ENCODE assay signal across 21 cellular contexts in the genomic region with DNA sequence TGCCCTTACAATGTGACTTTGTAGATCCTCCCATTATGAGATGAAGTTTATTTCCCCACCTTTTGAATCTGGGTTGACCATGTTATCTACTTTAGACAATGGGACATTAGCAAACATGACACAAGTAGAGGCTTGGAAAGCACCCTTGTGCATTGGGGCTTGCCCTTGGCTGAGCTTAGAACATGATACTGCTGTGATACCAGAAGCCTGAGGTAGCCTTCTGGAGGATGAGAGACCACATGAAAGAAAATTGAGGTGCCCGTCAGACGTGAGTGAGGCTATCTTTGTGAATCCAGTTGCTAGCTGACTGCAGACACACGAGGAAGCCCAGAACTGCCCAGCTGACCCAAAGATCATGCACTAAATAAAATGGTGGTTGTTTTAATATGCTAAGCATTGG.
"Had no signal": no experiment of that assay in that cellular context is flagged by ENCODE, and none has a peak within 500 bp of the region (broad histone marks: within the 10 kb centered on the region; RNA-seq: fewer than 3 reads in every experiment).

No MANE protein-coding gene starts in this region.

- H3K9me3 Mint-ChIP-seq: dendritic cell treated with granulocyte-macrophage colony-stimulating factor and Interleukin-4, amounts not matched to agents 40 ng/mL and 50 ng/mL, for 4 days; effector memory CD8-positive, alpha-beta T cell; nephron progenitor cell; stimulated activated naive CD8-positive, alpha-beta T cell treated with anti-CD3 and anti-CD28 coated beads, Interleukin-15, amount 100 ng/mL, for 72 hours had no signal

- DNase-seq: effector memory CD8-positive, alpha-beta T cell; esophagus squamous epithelium; foreskin fibroblast; glutamatergic neuron; left colon; mesendoderm; naive thymus-derived CD4-positive, alpha-beta T cell; nephron progenitor cell; retina; sigmoid colon; stimulated activated CD4-positive, alpha-beta T cell treated with anti-CD3 and anti-CD28 coated beads, Interleukin-2, amount 100 ng/mL, for 24 hours; stimulated activated CD4-positive, alpha-beta T cell treated with anti-CD3 and anti-CD28 coated beads, Interleukin-4, amount 100 ng/mL, for 4 hours; stimulated activated naive B cell treated with anti-CD40 and anti-IgM and Interleukin-4, amounts not matched to agents 10 μg/mL and 1 μg/mL and 100 μg/mL, for 72 hours; stimulated activated naive CD8-positive, alpha-beta T cell treated with anti-CD3 and anti-CD28 coated beads, Interleukin-15, amount 100 ng/mL, for 72 hours; testis had no signal

- FAIRE-seq: colon had no signal

- H3K4me1 Mint-ChIP-seq: naive thymus-derived CD4-positive, alpha-beta T cell; nephron progenitor cell; stimulated activated naive B cell treated with anti-CD40 and anti-IgM and Interleukin-4, amounts not matched to agents 10 μg/mL and 1 μg/mL and 100 μg/mL, for 72 hours; stimulated activated naive CD8-positive, alpha-beta T cell treated with anti-CD3 and anti-CD28 coated beads, Interleukin-15, amount 100 ng/mL, for 72 hours had no signal

- H3K36me3 Mint-ChIP-seq: naive thymus-derived CD4-positive, alpha-beta T cell; stimulated activated naive B cell treated with anti-CD40 and anti-IgM and Interleukin-4, amounts not matched to agents 10 μg/mL and 1 μg/mL and 100 μg/mL, for 72 hours had no signal

- H3K9me3 ChIP-seq: esophagus squamous epithelium, gastroesophageal sphincter, psoas muscle, sigmoid colon, testis, tibial nerve had no signal

- H3K4me3 ChIP-seq: esophagus squamous epithelium, gastroesophageal sphincter, psoas muscle, sigmoid colon, skin epidermis, testis, tibial nerve had no signal

- H3K4me1 ChIP-seq: psoas muscle had no signal

- H3K27ac ChIP-seq: esophagus squamous epithelium, gastroesophageal sphincter, psoas muscle, sigmoid colon, skin epidermis, testis, tibial nerve had no signal

- H3K27ac Mint-ChIP-seq: dendritic cell treated with granulocyte-macrophage colony-stimulating factor and Interleukin-4, amounts not matched to agents 40 ng/mL and 50 ng/mL, for 4 days; effector memory CD8-positive, alpha-beta T cell; naive thymus-derived CD4-positive, alpha-beta T cell; nephron progenitor cell; stimulated activated naive B cell treated with anti-CD40 and anti-IgM and Interleukin-4, amounts not matched to agents 10 μg/mL and 1 μg/mL and 100 μg/mL, for 72 hours; stimulated activated naive CD8-positive, alpha-beta T cell treated with anti-CD3 and anti-CD28 coated beads, Interleukin-15, amount 100 ng/mL, for 72 hours had no signal

- H3K36me3 ChIP-seq: esophagus squamous epithelium, gastroesophageal sphincter, sigmoid colon, tibial nerve had no signal

- H3K4me3 Mint-ChIP-seq: dendritic cell treated with granulocyte-macrophage colony-stimulating factor and Interleukin-4, amounts not matched to agents 40 ng/mL and 50 ng/mL, for 4 days; effector memory CD8-positive, alpha-beta T cell; naive thymus-derived CD4-positive, alpha-beta T cell; nephron progenitor cell; stimulated activated naive B cell treated with anti-CD40 and anti-IgM and Interleukin-4, amounts not matched to agents 10 μg/mL and 1 μg/mL and 100 μg/mL, for 72 hours; stimulated activated naive CD8-positive, alpha-beta T cell treated with anti-CD3 and anti-CD28 coated beads, Interleukin-15, amount 100 ng/mL, for 72 hours had no signal

- H3K27me3 ChIP-seq: esophagus squamous epithelium, gastroesophageal sphincter, sigmoid colon, testis, tibial nerve had no signal

- H3K27me3 Mint-ChIP-seq: stimulated activated naive CD8-positive, alpha-beta T cell treated with anti-CD3 and anti-CD28 coated beads, Interleukin-15, amount 100 ng/mL, for 72 hours had no signal

- ATAC-seq: effector memory CD8-positive, alpha-beta T cell; gastroesophageal sphincter; left colon; naive thymus-derived CD4-positive, alpha-beta T cell; psoas muscle; stimulated activated naive B cell treated with anti-CD40 and anti-IgM and Interleukin-4, amounts not matched to agents 10 μg/mL and 1 μg/mL and 100 μg/mL, for 72 hours; stimulated activated naive CD8-positive, alpha-beta T cell treated with anti-CD3 and anti-CD28 coated beads, Interleukin-15, amount 100 ng/mL, for 72 hours had no signal
